Comparison of ENCODE assay signal across 1 cellular context in the genomic region with DNA sequence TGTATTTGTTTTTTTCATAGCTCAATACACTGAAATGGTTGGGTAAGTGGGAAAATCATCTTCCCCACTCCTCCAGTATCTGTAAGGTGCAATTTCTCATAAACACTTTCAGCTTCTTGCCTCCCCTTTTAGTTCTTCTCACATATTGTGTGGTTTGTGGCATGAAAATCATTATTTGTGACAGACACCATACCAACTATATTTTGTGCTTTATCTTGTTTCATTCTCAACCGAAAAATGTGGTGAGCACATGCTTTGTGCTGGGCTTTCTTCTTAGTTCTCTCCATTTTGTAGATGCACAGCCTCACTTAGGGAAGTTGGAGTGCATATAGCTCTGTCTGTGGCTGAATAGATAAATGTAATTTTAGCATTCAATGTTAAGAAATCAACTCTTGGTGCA.
TF ChIP-seq lines count a peak whose summit lies in the region.

No MANE protein-coding gene starts in this region.

TF ChIP-seq in IMR-90, 13 proteins besides CTCF, POLR2A, EP300 and RAD21 (continued from another document):
- TF ChIP-seq BHLHE40 (IDR thresholded peaks at IDR 0.05; ENCODE audit: low read depth, low read length) (no peak), MAZ (IDR thresholded peaks at IDR 0.05; ENCODE audit: borderline replicate concordance, low read depth, low read length) (no peak), CHD1 (IDR thresholded peaks at IDR 0.05; ENCODE audit: low read depth, low read length) (no peak), RFX5 (IDR thresholded peaks at IDR 0.05; ENCODE audit: low read depth, low read length) (no peak), FOS (IDR thresholded peaks at IDR 0.05; ENCODE audit: low read depth, low read length) (no peak), NFE2L2 (IDR thresholded peaks at IDR 0.05; ENCODE audit: low read depth, low read length) (no peak), MAFK (IDR thresholded peaks at IDR 0.05; ENCODE audit: low read depth, low read length) (no peak), SMC3 (IDR thresholded peaks at IDR 0.05; ENCODE audit: low read depth, low read length) (no peak)
- TF ChIP-seq, protein P1, sequence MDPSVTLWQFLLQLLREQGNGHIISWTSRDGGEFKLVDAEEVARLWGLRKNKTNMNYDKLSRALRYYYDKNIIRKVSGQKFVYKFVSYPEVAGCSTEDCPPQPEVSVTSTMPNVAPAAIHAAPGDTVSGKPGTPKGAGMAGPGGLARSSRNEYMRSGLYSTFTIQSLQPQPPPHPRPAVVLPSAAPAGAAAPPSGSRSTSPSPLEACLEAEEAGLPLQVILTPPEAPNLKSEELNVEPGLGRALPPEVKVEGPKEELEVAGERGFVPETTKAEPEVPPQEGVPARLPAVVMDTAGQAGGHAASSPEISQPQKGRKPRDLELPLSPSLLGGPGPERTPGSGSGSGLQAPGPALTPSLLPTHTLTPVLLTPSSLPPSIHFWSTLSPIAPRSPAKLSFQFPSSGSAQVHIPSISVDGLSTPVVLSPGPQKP (IDR thresholded peaks at IDR 0.05; ENCODE audit: borderline replicate concordance, low read depth, low read length) = no peak
- TF ChIP-seq, protein P2, sequence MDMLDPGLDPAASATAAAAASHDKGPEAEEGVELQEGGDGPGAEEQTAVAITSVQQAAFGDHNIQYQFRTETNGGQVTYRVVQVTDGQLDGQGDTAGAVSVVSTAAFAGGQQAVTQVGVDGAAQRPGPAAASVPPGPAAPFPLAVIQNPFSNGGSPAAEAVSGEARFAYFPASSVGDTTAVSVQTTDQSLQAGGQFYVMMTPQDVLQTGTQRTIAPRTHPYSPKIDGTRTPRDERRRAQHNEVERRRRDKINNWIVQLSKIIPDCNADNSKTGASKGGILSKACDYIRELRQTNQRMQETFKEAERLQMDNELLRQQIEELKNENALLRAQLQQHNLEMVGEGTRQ (IDR thresholded peaks at IDR 0.05; ENCODE audit: low read depth, low read length) = no peak
